1 cellular context compared by ENCODE assay signal in genomic region chr18:27595121-27595848, GRCh38.
TF ChIP-seq lines count a peak whose summit lies in the region.

No MANE protein-coding gene starts in this region.

TF ChIP-seq in H1, 55 proteins besides CTCF, POLR2A, EP300 and RAD21 (continued from another document):
- TF ChIP-seq MAFK (IDR thresholded peaks at IDR 0.05; ENCODE audit: low read depth, low read length): no peak
- TF ChIP-seq FOSL1 (IDR thresholded peaks at IDR 0.05; ENCODE audit: insufficient read depth, low read depth, low read length): no peak
- TF ChIP-seq JUND (IDR thresholded peaks at IDR 0.05; ENCODE audit: low read length): no peak
- TF ChIP-seq TBP (IDR thresholded peaks at IDR 0.05; ENCODE audit: low read depth, low read length): no peak
